Comparison of ENCODE assay signal across 10 cellular contexts in genomic region chr4:172323288-172323687, GRCh38.
"Had no signal": no experiment of that assay in that cellular context is flagged by ENCODE, and none has a peak within 500 bp of the region (broad histone marks: within the 10 kb centered on the region; RNA-seq: fewer than 3 reads in every experiment).

No MANE protein-coding gene starts in this region.

- DNase-seq: GM23248, GOT3, H7, HFFc6, IMR-90, KG1 had no signal

- H3K9ac ChIP-seq: GM23248 had no signal

- ATAC-seq: HCT116, K562 had no signal

- H3K36me3 ChIP-seq: HAP-1 had no signal

- FAIRE-seq: K562 had no signal

- H3K4me3 ChIP-seq: GM23248, HAP-1, K562 had no signal

- H2AFZ ChIP-seq: GM23248 had no signal

- H3K27ac ChIP-seq: GM23248, HL-60 had no signal

- H3K9me3 ChIP-seq: HAP-1 had no signal

- H3K4me1 ChIP-seq: HAP-1 had no signal
